In the genomic region with DNA sequence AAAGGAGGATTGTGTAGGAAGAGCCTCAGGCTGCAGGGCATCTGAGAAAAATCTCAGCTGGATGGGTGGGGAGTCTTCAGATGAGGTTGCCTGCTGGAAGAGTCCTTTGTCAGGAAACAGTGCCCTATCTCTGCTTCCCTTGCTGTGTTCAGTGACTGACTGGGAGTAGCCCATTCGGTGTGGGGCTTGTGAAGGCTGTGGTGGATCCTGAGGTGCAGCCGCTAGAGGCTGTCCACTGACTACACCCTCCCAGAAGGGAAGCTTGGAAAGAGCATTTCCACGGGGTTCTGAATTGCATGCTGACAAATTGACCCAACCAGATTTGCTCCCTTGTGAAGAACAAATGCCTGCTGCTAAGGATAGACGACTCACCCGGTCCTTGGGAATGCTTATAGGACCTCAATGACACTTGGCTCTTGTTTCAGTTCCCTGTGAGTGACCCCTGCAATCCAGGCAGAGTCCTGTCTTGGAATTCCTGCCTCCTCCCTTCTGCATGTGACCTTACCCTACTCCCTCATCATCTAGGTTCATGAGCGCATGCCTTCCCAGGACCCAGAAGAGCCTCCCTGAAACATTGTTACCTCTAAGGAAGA, we compare ENCODE assay signal across 30 cellular contexts.
"Had no signal": no experiment of that assay in that cellular context is flagged by ENCODE, and none has a peak within 500 bp of the region (broad histone marks: within the 10 kb centered on the region; RNA-seq: fewer than 3 reads in every experiment).

No MANE protein-coding gene starts in this region.

- ATAC-seq: gastroesophageal sphincter; mucosa of descending colon; sciatic nerve; stimulated activated naive B cell treated with anti-CD40 and anti-IgM and Interleukin-4, amounts not matched to agents 10 μg/mL and 1 μg/mL and 100 μg/mL, for 72 hours had no signal

- H3K4me1 ChIP-seq: ascending aorta, colonic mucosa, gastroesophageal sphincter, left ventricle myocardium inferior, pancreas, prostate gland, stomach, tibial artery had no signal

- H3K4me3 ChIP-seq: ascending aorta, cardiac muscle cell, colonic mucosa, gastroesophageal sphincter, left ventricle myocardium inferior, lung, mucosa of descending colon, pancreas, prostate gland, skin epidermis, stomach, tibial artery had no signal

- DNase-seq: activated CD4-positive, alpha-beta T cell treated with anti-CD3 and anti-CD28 coated beads for 4 hours; activated CD4-positive, alpha-beta T cell treated with anti-CD3 and anti-CD28 coated beads, Interleukin-2, amount 50 U/mL, for 4 hours; activated CD8-positive, alpha-beta memory T cell treated with anti-CD3 and anti-CD28 coated beads for 24 hours; activated effector memory CD4-positive, alpha-beta T cell treated with Interleukin-2 at 50 U/mL for 16 hours; activated naive CD4-positive, alpha-beta T cell treated with anti-CD3 and anti-CD28 coated beads for 36 hours; activated naive CD8-positive, alpha-beta T cell treated with anti-CD3 and anti-CD28 coated beads, Interleukin-2, amount 10 ng/mL, durations not matched to agents 7 days and 5 days; cerebellar nuclear complex; colonic mucosa; effector CD8-positive, alpha-beta T cell; head of caudate nucleus; hypothalamus; left ventricle myocardium inferior; mucosa of descending colon; nephron progenitor cell; nucleus accumbens; pancreas; retina; stimulated activated CD4-positive, alpha-beta T cell treated with anti-CD3 and anti-CD28 coated beads, Interleukin-1b, Interleukin-23, amount 100 ng/mL, for 48 hours; stimulated activated CD4-positive, alpha-beta T cell treated with anti-CD3 and anti-CD28 coated beads, Interleukin-4, amount 100 ng/mL, for 4 hours; stimulated activated CD8-positive, alpha-beta memory T cell treated with anti-CD3 and anti-CD28 coated beads, Interleukin-4, amount 100 ng/mL, for 48 hours; stimulated activated naive B cell treated with anti-CD40 and anti-IgM and Interleukin-4, amounts not matched to agents 10 μg/mL and 1 μg/mL and 100 μg/mL, for 72 hours; stomach; tibial artery had no signal

- H3K9me3 ChIP-seq: ascending aorta, colonic mucosa, gastroesophageal sphincter, left ventricle myocardium inferior, mucosa of descending colon, pancreas, prostate gland, stomach, tibial artery had no signal

- H3K36me3 ChIP-seq: ascending aorta, cardiac muscle cell, colonic mucosa, gastroesophageal sphincter, left ventricle myocardium inferior, pancreas, prostate gland, stomach, tibial artery had no signal

- H3K27ac ChIP-seq: ascending aorta, cardiac muscle cell, colonic mucosa, gastroesophageal sphincter, left ventricle myocardium inferior, pancreas, prostate gland, skin epidermis, stomach, tibial artery had no signal

- H3K27me3 ChIP-seq: ascending aorta, cardiac muscle cell, colonic mucosa, pancreas, tibial artery had no signal
